8 cellular contexts compared by ENCODE assay signal in the genomic region with DNA sequence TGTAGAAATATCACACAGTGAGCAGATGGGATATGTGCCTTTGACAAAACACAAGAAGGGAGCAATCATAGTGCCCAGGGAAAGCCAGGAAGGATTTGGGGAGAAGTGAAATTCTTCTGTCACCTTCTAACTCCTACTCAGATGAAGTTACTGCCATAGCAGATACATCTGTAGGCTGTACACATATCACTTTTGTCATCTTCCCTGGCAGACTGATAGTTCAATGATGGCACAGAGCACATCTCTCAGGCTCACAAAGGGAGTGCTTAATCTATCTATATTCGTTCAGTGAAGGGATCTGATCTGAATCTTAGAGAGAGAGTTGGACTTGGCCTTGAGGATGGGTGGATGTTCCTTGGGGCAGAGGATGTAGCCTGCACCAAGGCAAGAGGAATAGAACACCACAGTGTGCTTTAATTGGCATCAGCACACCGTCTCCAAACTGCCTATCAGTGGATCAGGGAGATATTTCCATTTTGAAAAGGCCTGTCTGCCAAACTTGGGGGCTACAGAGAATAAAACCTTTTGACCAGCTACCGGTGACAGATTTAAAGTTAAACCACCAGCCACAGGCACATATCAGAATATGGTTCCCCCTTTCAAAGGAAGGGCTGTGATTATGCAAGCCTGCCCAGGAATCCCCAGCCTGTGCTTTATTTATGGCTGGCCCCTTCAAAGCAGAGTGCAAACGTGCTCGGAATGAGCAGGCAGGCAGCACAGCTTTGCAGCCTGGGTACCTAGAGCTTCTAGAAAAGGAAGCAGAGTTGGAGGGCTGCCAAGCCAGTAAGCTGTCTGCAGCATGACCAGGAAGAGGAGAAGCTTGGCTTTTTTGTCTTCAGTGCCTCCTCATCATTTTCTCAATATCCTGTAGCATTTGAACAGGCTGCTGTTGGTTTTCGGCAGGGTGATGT.
A peak's percentile ranks its signal among the peaks of the same experiment; 100 is the strongest.
DNase-seq lines count a peak whose midpoint lies in the region; ATAC-seq and TF ChIP-seq lines count a peak whose summit lies in the region.

No MANE protein-coding gene starts in this region.

- DNase-seq in NCI-H82 (lab: John Stamatoyannopoulos, UW): peak; percentile 21
- no peak for DNase-seq in NCI-H82 treated with DMSO at 0.1 percent for 48 hours (lab: John Stamatoyannopoulos, UW; ENCODE audit: unreplicated experiment)
- peak; percentile 29 for DNase-seq in SHP77 treated with DMSO at 0.1 percent for 48 hours (lab: John Stamatoyannopoulos, UW)
- peak in 1 of 2 donors; percentile 53 for DNase-seq in activated naive CD4-positive, alpha-beta T cell treated with anti-CD3 and anti-CD28 coated beads, Interleukin-2, amount 50 U/mL, for 72 hours (ENCODE audit: low spot score in 2 of 2)
- DNase-seq in kidney epithelial cell (ENCODE audit: low read depth): peak; percentile 21
- peak; percentile 17 to 43 (median 19) for DNase-seq in stimulated activated CD4-positive, alpha-beta T cell treated with anti-CD3 and anti-CD28 coated beads, TNF-alpha, amount 100 ng/mL, for 4 hours (ENCODE audit: low read depth in 3 of 3)
- no peak for DNase-seq in NK-92 treated with Interleukin-12 subunit alpha and Interleukin-12 subunit beta, amount 100 ng/mL, for 24 hours (lab: John Stamatoyannopoulos, UW)

- H3K27ac Mint-ChIP-seq in activated naive CD4-positive, alpha-beta T cell treated with anti-CD3 and anti-CD28 coated beads, Interleukin-2, amount 50 U/mL, for 72 hours: peak overlapping the region in 1 of 2 donors; percentile 33

- H3K27me3 ChIP-seq in kidney epithelial cell (ENCODE audit: control insufficient read depth, insufficient read depth, low read length): no peaks in the 10 kb centered on the region

- H3K36me3 Mint-ChIP-seq in activated naive CD4-positive, alpha-beta T cell treated with anti-CD3 and anti-CD28 coated beads, Interleukin-2, amount 50 U/mL, for 72 hours: peaks cover 7 to 10% of the 10 kb centered on the region in 2 donors

- H3K9me3 Mint-ChIP-seq in activated naive CD4-positive, alpha-beta T cell treated with anti-CD3 and anti-CD28 coated beads, Interleukin-2, amount 50 U/mL, for 72 hours: no peaks in the 10 kb centered on the region

- ATAC-seq in HG03378 (IDR thresholded peaks at IDR 0.05; ENCODE audit: unreplicated experiment): peak; percentile 69
- peak; percentile 73 to 84 for ATAC-seq in activated naive CD4-positive, alpha-beta T cell treated with anti-CD3 and anti-CD28 coated beads, Interleukin-2, amount 50 U/mL, for 72 hours

- no peak for TF ChIP-seq CTCF in kidney epithelial cell (IDR thresholded peaks at IDR 0.05; ENCODE audit: insufficient read depth, low read length, poor library complexity, severe bottlenecking)

- no peak overlapping the region for H3K4me3 ChIP-seq in kidney epithelial cell (ENCODE audit: low read depth, low read length)

- H3K36me3 ChIP-seq in kidney epithelial cell (ENCODE audit: control insufficient read depth, insufficient read depth, low read length): no peaks in the 10 kb centered on the region

Comparison
In these comparisons a context has a peak if more than half of its experiments do, and no peak if none do; other contexts are left out.
1. DNase-seq: peak in NCI-H82 (single experiment), SHP77 treated with DMSO at 0.1 percent for 48 hours (single experiment), kidney epithelial cell (single experiment) and stimulated activated CD4-positive, alpha-beta T cell treated with anti-CD3 and anti-CD28 coated beads, TNF-alpha, amount 100 ng/mL, for 4 hours (3 of 3); none in NCI-H82 treated with DMSO at 0.1 percent for 48 hours (single experiment) and NK-92 treated with Interleukin-12 subunit alpha and Interleukin-12 subunit beta, amount 100 ng/mL, for 24 hours (single experiment).